Comparison of ENCODE assay signal across 31 cellular contexts in genomic region chr4:7444731-7445130, GRCh38. TPM values are rescaled to one million over a fixed set of nuclear protein-coding genes. Genes with fewer than 3 reads are reported as not detected.
A peak's percentile ranks its signal among the peaks of the same experiment; 100 is the strongest.
DNase-seq lines count a peak whose midpoint lies in the region; ATAC-seq, FAIRE-seq and TF ChIP-seq lines count a peak whose summit lies in the region.
"Had no signal": no experiment of that assay in that cellular context is flagged by ENCODE, and none has a peak within 500 bp of the region (broad histone marks: within the 10 kb centered on the region; RNA-seq: fewer than 3 reads in every experiment).

No MANE protein-coding gene starts in this region.

- peak overlapping the region; percentile 93 for H2BK15ac ChIP-seq in neuronal stem cell (ENCODE audit: low read length)

- POLR2A ChIA-PET in HepG2 (lab: Yijun Ruan, JAX) = no interaction called here

- H3K18ac ChIP-seq in neuronal stem cell (ENCODE audit: low read length) = peak overlapping the region; percentile 35

- no peak overlapping the region for H3K27ac Mint-ChIP-seq in osteocyte (ENCODE audit: unreplicated experiment)
- H3K27ac Mint-ChIP-seq: CD14-positive monocyte; CD8-positive, alpha-beta memory T cell had no signal

- DNase-seq in left ventricle myocardium superior (peak; percentile 5), heart left ventricle (no peak), HepG2 (ENCODE audit: low spot score) (no peak), neuronal stem cell (ENCODE audit: low spot score) (no peak), osteocyte (ENCODE audit: extremely low spot score, unreplicated experiment) (no peak)
- DNase-seq in activated CD4-positive, alpha-beta T cell treated with anti-CD3 and anti-CD28 coated beads, Interleukin-2, amount 50 U/mL, for 4 hours = no peak
- DNase-seq: 8988T; ACHN; BE2C; CD8-positive, alpha-beta memory T cell; DMS153; DND-41; KBM-7; MV-4-11; NCI-H1105; NCI-H1436 treated with DMSO at 0.1 percent for 48 hours; NCI-H187 treated with DMSO at 0.1 percent for 48 hours; NCI-H2171 treated with DMSO at 0.1 percent for 48 hours; NCI-H345; NCI-H510A treated with DMSO at 0.1 percent for 48 hours; NCI-H748 treated with DMSO at 0.1 percent for 48 hours; PC-3; SJCRH30 had no signal

- no peak overlapping the region for H2BK120ac ChIP-seq in neuronal stem cell (ENCODE audit: low read depth, low read length)

- intact Hi-C loops in left ventricle myocardium superior (cut with micrococcal nuclease) = no loop called here
- intact Hi-C loops in heart left ventricle (cut with DNase I) = no loop called here
- intact Hi-C loops in HepG2 (cut with micrococcal nuclease; ENCODE audit: unreplicated experiment) = no loop called here

- H3K23ac ChIP-seq in neuronal stem cell (ENCODE audit: low read depth, low read length, poor library complexity) = peak overlapping the region; percentile 6

- TF ChIP-seq CTCF in heart left ventricle (IDR thresholded peaks at IDR 0.05) (no peak), HepG2 (CRISPR knock-in tag; IDR thresholded peaks at IDR 0.05) (no peak), osteocyte (IDR thresholded peaks at IDR 0.05) (no peak)

- H3K4me3 ChIP-seq in heart left ventricle (no peak overlapping the region), HepG2 (replicated peaks in 1 of 3; ENCODE audit: insufficient read depth in 1 of 3, low read depth in 2 of 3, low read length in 3 of 3) (no peak overlapping the region), neuronal stem cell (ENCODE audit: low read length in 2 of 2) (peak overlapping the region in 1 of 2 donors; percentile 17)
- H3K4me3 ChIP-seq: SJCRH30 had no signal

- in situ Hi-C loops in HepG2 (cut with HindIII; ENCODE audit: extremely low pct_ligation_motif_present, low pct_unique_long_range_greater_than_20kb) = no loop called here

- H3K4me1 Mint-ChIP-seq in osteocyte (ENCODE audit: unreplicated experiment) = no peaks in the 10 kb centered on the region
- H3K4me1 Mint-ChIP-seq: CD14-positive monocyte; CD8-positive, alpha-beta memory T cell had no signal

- H3K27me3 Mint-ChIP-seq in osteocyte (ENCODE audit: unreplicated experiment) = peaks cover 13% of the 10 kb centered on the region

- no peak for TF ChIP-seq POLR2A in heart left ventricle (IDR thresholded peaks at IDR 0.05)
- TF ChIP-seq POLR2A in HepG2 (IDR thresholded peaks at IDR 0.05; ENCODE audit: insufficient read depth in 1 of 2, low read depth in 2 of 2, low read length in 2 of 2) = no peak

- H3K4ac ChIP-seq in neuronal stem cell (ENCODE audit: low read length) = no peak overlapping the region

- H3K27ac ChIP-seq in heart left ventricle (no peak overlapping the region), HepG2 (ENCODE audit: extremely low read length, insufficient read depth, low read length) (no peak overlapping the region), neuronal stem cell (replicated peaks; ENCODE audit: low read length) (no peak overlapping the region)
- H3K27ac ChIP-seq: SJCRH30 had no signal

- H4K91ac ChIP-seq in neuronal stem cell (ENCODE audit: low read depth, low read length, poor library complexity) = no peak overlapping the region

- H3K79me1 ChIP-seq in neuronal stem cell (ENCODE audit: low read depth, low read length) = no peaks in the 10 kb centered on the region

- no peaks in the 10 kb centered on the region for H3K9me3 ChIP-seq in heart left ventricle
- no peaks in the 10 kb centered on the region for H3K9me3 ChIP-seq in HepG2 (ENCODE audit: low read length)
- H3K9me3 ChIP-seq in neuronal stem cell (replicated peaks in 1 of 2; ENCODE audit: control insufficient read depth in 2 of 2, insufficient read depth in 1 of 2, low read depth in 1 of 2, low read length in 2 of 2) = no peaks in the 10 kb centered on the region
- H3K9me3 ChIP-seq: BE2C, SJCRH30 had no signal

- no peak overlapping the region for H2AFZ ChIP-seq in HepG2 (ENCODE audit: low read length)
- H2AFZ ChIP-seq in neuronal stem cell (ENCODE audit: low read length) = no peak overlapping the region

- no peak for TF ChIP-seq EP300 in HepG2 (IDR thresholded peaks at IDR 0.05; ENCODE audit: low read depth in 2 of 2, low read length in 2 of 2)
- no peak for TF ChIP-seq EP300 in HepG2 (CRISPR knock-in tag; IDR thresholded peaks at IDR 0.05; ENCODE audit: borderline replicate concordance)

- H4K20me1 ChIP-seq in HepG2 (ENCODE audit: insufficient read depth, low read length) = no peaks in the 10 kb centered on the region

- H3K9me3 Mint-ChIP-seq in osteocyte (ENCODE audit: unreplicated experiment) = no peaks in the 10 kb centered on the region
- H3K9me3 Mint-ChIP-seq: CD8-positive, alpha-beta memory T cell had no signal

- no peak overlapping the region for H3K4me3 Mint-ChIP-seq in osteocyte (ENCODE audit: unreplicated experiment)
- H3K4me3 Mint-ChIP-seq: CD8-positive, alpha-beta memory T cell had no signal

- H3K36me3 ChIP-seq in heart left ventricle (no peaks in the 10 kb centered on the region), HepG2 (replicated peaks in 1 of 2; ENCODE audit: control insufficient read depth in 1 of 2, insufficient read depth in 2 of 2, low read length in 2 of 2) (no peaks in the 10 kb centered on the region), neuronal stem cell (replicated peaks in 1 of 2; ENCODE audit: control insufficient read depth in 2 of 2, insufficient read depth in 2 of 2, low read length in 2 of 2) (no peaks in the 10 kb centered on the region)
- H3K36me3 ChIP-seq: BE2C, SJCRH30 had no signal

- no peak overlapping the region for H4K8ac ChIP-seq in neuronal stem cell (ENCODE audit: low read depth, low read length)

- H3K9ac ChIP-seq in HepG2 (ENCODE audit: insufficient read depth, low read depth, low read length) (no peak overlapping the region), neuronal stem cell (ENCODE audit: low read depth, low read length, poor library complexity) (no peak overlapping the region)

- CTCF ChIA-PET in HepG2 (lab: Yijun Ruan, JAX; ENCODE audit: low intra/inter-chr PET ratio, low total read pairs) = no interaction called here

- H3K14ac ChIP-seq in neuronal stem cell (ENCODE audit: low read length) = no peak overlapping the region

- no peak overlapping the region for H2BK5ac ChIP-seq in neuronal stem cell (ENCODE audit: low read length)

- peak overlapping the region; percentile 68 for H2AK5ac ChIP-seq in neuronal stem cell (ENCODE audit: low read depth, low read length)

- no peaks in the 10 kb centered on the region for H3K79me2 ChIP-seq in HepG2 (ENCODE audit: insufficient read depth, low read length)

- H3K36me3 Mint-ChIP-seq in osteocyte (ENCODE audit: unreplicated experiment) = no peaks in the 10 kb centered on the region
- H3K36me3 Mint-ChIP-seq: CD14-positive monocyte; CD8-positive, alpha-beta memory T cell had no signal

- no peaks in the 10 kb centered on the region for H3K4me1 ChIP-seq in heart left ventricle
- no peaks in the 10 kb centered on the region; the same call in 1 of the 2 replicates for H3K4me1 ChIP-seq in HepG2 (ENCODE audit: insufficient read depth, low read length)
- H3K4me1 ChIP-seq in neuronal stem cell (ENCODE audit: control insufficient read depth in 2 of 2, insufficient read depth in 1 of 2, low read depth in 1 of 2, low read length in 2 of 2) = peaks cover 0 to 16% of the 10 kb centered on the region in 2 donors
- H3K4me1 ChIP-seq: BE2C had no signal

- H2BK12ac ChIP-seq in neuronal stem cell (ENCODE audit: low read length) = no peak overlapping the region

- no peak for TF ChIP-seq RAD21 in HepG2 (CRISPR knock-in tag; IDR thresholded peaks at IDR 0.05)

- H3K4me2 ChIP-seq in HepG2 (ENCODE audit: low read depth, low read length) = no peak overlapping the region; the same call in 1 of the 2 replicates
- no peak overlapping the region for H3K4me2 ChIP-seq in neuronal stem cell (ENCODE audit: insufficient read depth, low read length, poor library complexity, severe bottlenecking)

- 84 to 89% (median 85%) methylated on average over 12 of the region's 12 CpGs for WGBS in heart left ventricle, 4 donors
- 14% methylated on average over 12 of the region's 12 CpGs for WGBS in HepG2 (ENCODE audit: low lambda C conversion rate)
- WGBS in neuronal stem cell (ENCODE audit: extremely low coverage in 2 of 2, insufficient read length in 2 of 2, insufficient replicate concordance in 1 of 2), 2 donors = no CpG with 5 or more reads among the region's 12 CpGs

- FAIRE-seq in HepG2 (lab: Jason Lieb, UNC) = no peak
- FAIRE-seq: GM12892, GM19239 had no signal

- ATAC-seq in left ventricle myocardium superior (no peak), heart left ventricle (no peak), HepG2 (peak; percentile 70), HG02678 (IDR thresholded peaks at IDR 0.05; ENCODE audit: unreplicated experiment) (no peak)
- ATAC-seq: PC-3 had no signal

- BruUV-seq in HepG2 (replicated peaks; lab: Mats Ljungman, UMichigan) = no TSS peak

- H3K27me3 ChIP-seq in heart left ventricle = peaks cover 0 to 15% (median 0%) of the 10 kb centered on the region in 9 donors
- H3K27me3 ChIP-seq in HepG2 (ENCODE audit: control insufficient read depth in 1 of 2, insufficient read depth in 2 of 2, low read length in 2 of 2) = peaks cover 0 to 10% of the 10 kb centered on the region in 2 experiments; a peak in 3 of 5 replicates
- H3K27me3 ChIP-seq in neuronal stem cell (ENCODE audit: control insufficient read depth in 3 of 3, insufficient read depth in 3 of 3, low read depth in 1 of 3, low read length in 3 of 3) = no peaks in the 10 kb centered on the region
- H3K27me3 ChIP-seq: BE2C had no signal

RNA-seq across cellular contexts. Expression of gene PSAPL1, which starts 10.0 kb away (rescaled TPM):
- not detected for total RNA-seq in left ventricle myocardium superior
- under 1 TPM in 1 of 9 donors, not detected in 8; 0.11 TPM for total RNA-seq in heart left ventricle
- polyA plus RNA-seq in heart left ventricle = not detected
- 0.02 TPM in 1 of 2 replicates, not detected in the other for total RNA-seq in HepG2 (2016; rRNA removed; fragmentation: Illumina TruSeq; extraction: Trizol)
- not detected in 2 replicates for total RNA-seq in HepG2 (2016; cell fraction: cytosol; rRNA removed; fragmentation: Illumina TruSeq; extraction: Trizol; ENCODE audit: low read depth)
- total RNA-seq in HepG2 (2016; cell fraction: insoluble cytoplasmic fraction; rRNA removed; fragmentation: Illumina TruSeq; extraction: Trizol) = not detected in 2 replicates
- not detected in 2 replicates for total RNA-seq in HepG2 (2016; cell fraction: membrane; rRNA removed; fragmentation: Illumina TruSeq; extraction: Trizol)
- total RNA-seq in HepG2 (2016; cell fraction: nucleus; rRNA removed; fragmentation: Illumina TruSeq; extraction: Trizol) = not detected in 2 replicates
- 0.16 and 0.20 TPM in 2 replicates for polyA plus RNA-seq in HepG2 (2011; rRNA removed)
- polyA plus RNA-seq in HepG2 (2011; cell fraction: cytosol; rRNA removed) = 0.09 and 0.17 TPM in 2 replicates
- 0.08 and 0.12 TPM in 2 replicates for polyA plus RNA-seq in HepG2 (2011; cell fraction: nucleus; rRNA removed)
- polyA plus RNA-seq in HepG2 (2012) = 0.03 and 0.04 TPM in 2 replicates
- polyA plus RNA-seq in HepG2 (2016; cell fraction: cytosol; fragmentation: Illumina TruSeq; extraction: Trizol; ENCODE audit: low read depth) = not detected in 2 replicates
- not detected in 2 replicates for polyA plus RNA-seq in HepG2 (2016; cell fraction: insoluble cytoplasmic fraction; fragmentation: Illumina TruSeq; extraction: Trizol; ENCODE audit: low read depth)
- polyA plus RNA-seq in HepG2 (2016; cell fraction: membrane; fragmentation: Illumina TruSeq; extraction: Trizol; ENCODE audit: low read depth) = not detected in 2 replicates
- not detected in 2 replicates for polyA plus RNA-seq in HepG2 (2016; cell fraction: nucleus; fragmentation: Illumina TruSeq; extraction: Trizol; ENCODE audit: insufficient read depth, low read depth)
- polyA minus RNA-seq in HepG2 (2011; rRNA and poly(A)+ RNA removed; ENCODE audit: low replicate concordance) = 0.14 TPM in 1 of 2 replicates, not detected in the other
- polyA minus RNA-seq in HepG2 (2011; cell fraction: cytosol; rRNA and poly(A)+ RNA removed) = 0.26 TPM in 1 of 2 replicates, not detected in the other
- not detected in 2 replicates for polyA minus RNA-seq in HepG2 (2011; cell fraction: nucleus; rRNA and poly(A)+ RNA removed)
- 0.01 TPM for polyA plus RNA-seq in neuronal stem cell (2013, experiment 1 of 2)
- polyA plus RNA-seq in neuronal stem cell (2013, experiment 2 of 2) = not detected
- total RNA-seq in osteocyte = not detected in 2 replicates
- total RNA-seq: CD8-positive, alpha-beta memory T cell; H4; HT1080; LHCN-M2; MCF 10A; SJCRH30 had no signal
- polyA plus RNA-seq: CD14-positive monocyte; CD8-positive, alpha-beta memory T cell had no signal
